Comparison of ENCODE assay signal across 9 cellular contexts in genomic region chr17:77212081-77212832, GRCh38.
DNase-seq lines count a peak whose midpoint lies in the region; ATAC-seq, FAIRE-seq and TF ChIP-seq lines count a peak whose summit lies in the region.
"Had no signal": no experiment of that assay in that cellular context is flagged by ENCODE, and none has a peak within 500 bp of the region (broad histone marks: within the 10 kb centered on the region; RNA-seq: fewer than 3 reads in every experiment).

No MANE protein-coding gene starts in this region.

- peak; percentile 80 for FAIRE-seq in GM12892 (lab: Jason Lieb, UNC)

- TF ChIP-seq POLR2A in GM12892 (IDR thresholded peaks at IDR 0.05; ENCODE audit: low read depth, low read length), result no peak

- H3K9me3 Mint-ChIP-seq in memory B cell, result no peaks in the 10 kb centered on the region
- H3K9me3 Mint-ChIP-seq: T-cell had no signal

- peak overlapping the region; percentile 57 for H3K27ac Mint-ChIP-seq in memory B cell
- H3K27ac Mint-ChIP-seq: T-cell had no signal

- H3K4me3 Mint-ChIP-seq in memory B cell, result peak overlapping the region; percentile 72
- H3K4me3 Mint-ChIP-seq: T-cell had no signal

- DNase-seq in GM12892 (ENCODE audit: insufficient read length) (peak; percentile 75), MV-4-11 (lab: John Stamatoyannopoulos, UW) (peak; percentile 86), memory B cell (ENCODE audit: low spot score in 2 of 2) (peak; percentile 42 to 48), NCI-H1930 (lab: John Stamatoyannopoulos, UW) (no peak)
- no peak for DNase-seq in stimulated activated naive CD8-positive, alpha-beta T cell treated with anti-CD3 and anti-CD28 coated beads, Interleukin-15, Interleukin-2, amounts not matched to agents 100 U/mL and 50 U/mL, for 24 hours
- DNase-seq: T-cell had no signal

- no peaks in the 10 kb centered on the region for H3K27me3 Mint-ChIP-seq in memory B cell
- H3K27me3 Mint-ChIP-seq: T-cell had no signal

- peaks cover 64% of the 10 kb centered on the region for H3K36me3 Mint-ChIP-seq in memory B cell

- peaks cover 33% of the 10 kb centered on the region for H3K4me1 Mint-ChIP-seq in memory B cell

- ATAC-seq in GM21576 (IDR thresholded peaks at IDR 0.05; ENCODE audit: unreplicated experiment) (peak; percentile 66), memory B cell (ENCODE audit: low read depth) (peak; percentile 98), GM18861 (IDR thresholded peaks at IDR 0.05; ENCODE audit: unreplicated experiment) (no peak), SK-N-SH treated with all-trans-retinoic acid at 6 μM for 48 hours (no peak)
- no peak for ATAC-seq in stimulated activated naive CD8-positive, alpha-beta T cell treated with anti-CD3 and anti-CD28 coated beads, Interleukin-15, Interleukin-2, amounts not matched to agents 100 U/mL and 50 U/mL, for 24 hours
- ATAC-seq: T-cell had no signal

TF ChIP-seq in SK-N-SH treated with all-trans-retinoic acid at 6 μM for 48 hours, 23 proteins besides CTCF, POLR2A, EP300 and RAD21:
- TF ChIP-seq CSRNP3 (CRISPR knock-in tag; IDR thresholded peaks at IDR 0.05) (no peak), TSHZ2 (CRISPR knock-in tag; IDR thresholded peaks at IDR 0.05) (no peak), CSDC2 (CRISPR knock-in tag; IDR thresholded peaks at IDR 0.05) (no peak), ZFP3 (CRISPR knock-in tag; IDR thresholded peaks at IDR 0.05) (no peak), PATZ1 (CRISPR knock-in tag; IDR thresholded peaks at IDR 0.05; ENCODE audit: borderline replicate concordance) (no peak), ZFP30 (CRISPR knock-in tag; IDR thresholded peaks at IDR 0.05) (no peak), ARNTL (CRISPR knock-in tag; IDR thresholded peaks at IDR 0.05; ENCODE audit: borderline replicate concordance, low read depth) (no peak), ZNF70 (CRISPR knock-in tag; IDR thresholded peaks at IDR 0.05) (no peak)

Comparison
In these comparisons a context has a peak if more than half of its experiments do, and no peak if none do; other contexts are left out.
1. DNase-seq: peak in GM12892 (single experiment), MV-4-11 (single experiment) and memory B cell (2 of 2); none in stimulated activated naive CD8-positive, alpha-beta T cell treated with anti-CD3 and anti-CD28 coated beads, Interleukin-15, Interleukin-2, amounts not matched to agents 100 U/mL and 50 U/mL, for 24 hours (single experiment) and NCI-H1930 (0 of 2).
2. ATAC-seq: peak in GM21576 (single experiment) and memory B cell (single experiment); none in stimulated activated naive CD8-positive, alpha-beta T cell treated with anti-CD3 and anti-CD28 coated beads, Interleukin-15, Interleukin-2, amounts not matched to agents 100 U/mL and 50 U/mL, for 24 hours (single experiment), GM18861 (single experiment) and SK-N-SH treated with all-trans-retinoic acid at 6 μM for 48 hours (single experiment).